ENCODE assay signal across 8 cellular contexts in genomic region chr11:111540921-111541208, GRCh38. TPM values are rescaled to one million over a fixed set of nuclear protein-coding genes. Genes with fewer than 3 reads are reported as not detected.
DNase-seq lines count a peak whose midpoint lies in the region; ATAC-seq, FAIRE-seq and TF ChIP-seq lines count a peak whose summit lies in the region.

No MANE protein-coding gene starts in this region.

- H3K27me3 ChIP-seq in HUES48 (ENCODE audit: control insufficient read depth, insufficient read depth, low read length) = peaks cover 57% of the 10 kb centered on the region
- H3K27me3 ChIP-seq in keratinocyte (ENCODE audit: control insufficient read depth, extremely low read depth, insufficient read depth, low read length) = peaks cover 23% of the 10 kb centered on the region
- H3K27me3 ChIP-seq in spleen (replicated peaks in 1 of 7) = peaks cover 0 to 55% (median 22%) of the 10 kb centered on the region in 7 donors

- H2AFZ ChIP-seq in keratinocyte (ENCODE audit: control insufficient read depth, low read length) = peak overlapping the region; percentile 64

- ATAC-seq in HG03045 (IDR thresholded peaks at IDR 0.05; ENCODE audit: unreplicated experiment) = no peak

- peaks cover 31% of the 10 kb centered on the region for H3K4me1 ChIP-seq in HUES48 (ENCODE audit: control insufficient read depth, insufficient read depth, low read length)
- peaks cover 10% of the 10 kb centered on the region for H3K4me1 ChIP-seq in keratinocyte (ENCODE audit: control insufficient read depth, extremely low read depth, insufficient read depth, low read length)
- peaks cover 0 to 39% (median 28%) of the 10 kb centered on the region in 6 donors for H3K4me1 ChIP-seq in spleen

- H3K9ac ChIP-seq in HUES48 (ENCODE audit: low read depth, low read length) (no peak overlapping the region), keratinocyte (ENCODE audit: control insufficient read depth, extremely low read depth, insufficient read depth, low read length) (peak overlapping the region; percentile 46)

- intact Hi-C loops in spleen (cut with DNase I; ENCODE audit: low total_unique reads) = no loop called here

- dilution Hi-C loops in keratinocyte (cut with MboI; ENCODE audit: extremely low pct_ligation_motif_present, low sequenced_read_pairs) = no loop called here

- DNase-seq in astrocyte of the spinal cord (ENCODE audit: low read depth, low spot score) = no peak
- no peak for DNase-seq in keratinocyte (ENCODE audit: low read depth, low spot score)
- DNase-seq in spleen = no peak
- DNase-seq in NCI-H1436 (lab: John Stamatoyannopoulos, UW) = no peak
- no peak for DNase-seq in NCI-H1694 treated with DMSO at 0.1 percent for 48 hours (lab: John Stamatoyannopoulos, UW)
- DNase-seq in NCI-H1092 (lab: John Stamatoyannopoulos, UW) = no peak

- H3K36me3 ChIP-seq in HUES48 (ENCODE audit: control insufficient read depth, insufficient read depth, low read length) = 0 out of 2 replicates have a peak, but pooled peaks cover 3% of the 10 kb centered on the region
- H3K36me3 ChIP-seq in keratinocyte (ENCODE audit: control insufficient read depth in 2 of 2, extremely low read depth in 1 of 2, insufficient read depth in 2 of 2, low read length in 2 of 2) = no peaks in the 10 kb centered on the region
- peaks cover 0 to 8% (median 0%) of the 10 kb centered on the region in 6 donors for H3K36me3 ChIP-seq in spleen

- no peaks in the 10 kb centered on the region for H4K20me1 ChIP-seq in keratinocyte (ENCODE audit: control insufficient read depth, extremely low read depth, insufficient read depth, low read length)

- H3K27ac ChIP-seq in HUES48 (ENCODE audit: low read depth, low read length) = no peak overlapping the region
- H3K27ac ChIP-seq in keratinocyte (ENCODE audit: control insufficient read depth, insufficient read depth, low read length) = no peak overlapping the region
- peak overlapping the region; percentile 55 to 85 (median 79) for H3K27ac ChIP-seq in spleen

- H3K4me2 ChIP-seq in keratinocyte (ENCODE audit: control insufficient read depth, extremely low read depth, insufficient read depth, low read depth, low read length) = peak overlapping the region; percentile 87

- in situ Hi-C loops in astrocyte of the spinal cord (cut with HindIII; ENCODE audit: low sequenced_read_pairs) = no loop called here

- H3K4me3 ChIP-seq in HUES48 (ENCODE audit: low read depth, low read length) = peak overlapping the region; percentile 72
- H3K4me3 ChIP-seq in astrocyte of the spinal cord (ENCODE audit: low read depth, low read length) = peak overlapping the region; percentile 67
- H3K4me3 ChIP-seq in keratinocyte (ENCODE audit: control insufficient read depth in 2 of 3, extremely low read depth in 1 of 3, insufficient read depth in 2 of 3, low read depth in 1 of 3, low read length in 3 of 3) = peak overlapping the region; percentile 30 to 65 (median 50)
- H3K4me3 ChIP-seq in spleen = peak overlapping the region; percentile 31 to 79 (median 52)

- no peak for FAIRE-seq in keratinocyte (lab: Jason Lieb, UNC)

- no peak for TF ChIP-seq POLR2A in spleen (IDR thresholded peaks at IDR 0.05)

- H3K9me3 ChIP-seq in HUES48 (ENCODE audit: control insufficient read depth, insufficient read depth, low read length) = no peaks in the 10 kb centered on the region
- no peaks in the 10 kb centered on the region for H3K9me3 ChIP-seq in keratinocyte (ENCODE audit: control insufficient read depth, low read depth, low read length)
- H3K9me3 ChIP-seq in spleen = no peaks in the 10 kb centered on the region

- H3K9me1 ChIP-seq in keratinocyte (ENCODE audit: control insufficient read depth, extremely low read depth, insufficient read depth, low read length) = no peaks in the 10 kb centered on the region

- H3K79me2 ChIP-seq in keratinocyte (ENCODE audit: control insufficient read depth, insufficient read depth, low read length) = no peaks in the 10 kb centered on the region

- WGBS in spleen, 5 donors = 0 to 12% (median 2%) methylated on average over 5 to 22 of the region's 22 CpGs

- TF ChIP-seq CTCF in astrocyte of the spinal cord (IDR thresholded peaks at IDR 0.05; ENCODE audit: low read depth, low read length) = no peak
- no peak for TF ChIP-seq CTCF in keratinocyte (optimal IDR thresholded peaks at IDR 0.05 in 1 of 3, IDR thresholded peaks at IDR 0.05 in 1 of 3, conservative IDR thresholded peaks at IDR 0.05 in 1 of 3; ENCODE audit: extremely low read depth in 1 of 3, insufficient read depth in 2 of 3, low read length in 3 of 3)
- TF ChIP-seq CTCF in spleen (IDR thresholded peaks at IDR 0.05 in 8 of 11, conservative IDR thresholded peaks at IDR 0.05 in 3 of 11) = no peak

RNA-seq across cellular contexts. Expression of gene LAYN, which starts 0.3 kb away (rescaled TPM):
- polyA plus RNA-seq in keratinocyte (1.1 to 5.1 TPM (median 3.6 TPM) in 3 replicates), spleen (1 to 10 TPM; 3.1 to 4.7 (median 4.3) TPM)
- polyA plus RNA-seq in keratinocyte (2011; ENCODE audit: low read depth) = 3.4 TPM
- 2.1 and 2.4 TPM in 2 replicates for polyA plus RNA-seq in keratinocyte (2011; cell fraction: cytosol; rRNA removed)
- polyA plus RNA-seq in keratinocyte (2011; cell fraction: nucleus; rRNA removed) = 2.4 and 3.3 TPM in 2 replicates
- 1.9 and 3.8 TPM in 2 replicates for polyA plus RNA-seq in keratinocyte (2012; ENCODE audit: low replicate concordance)
- polyA minus RNA-seq in keratinocyte = 2.4 to 3.6 TPM in 2 of 3 replicates, not detected in the other
- 1.7 TPM for polyA minus RNA-seq in keratinocyte (2011; cell fraction: cytosol; rRNA and poly(A)+ RNA removed)
- polyA minus RNA-seq in keratinocyte (2011; cell fraction: nucleus; rRNA and poly(A)+ RNA removed) = 1.1 and 3.7 TPM in 2 replicates
- total RNA-seq in spleen = 10 to 100 TPM in 5 of 7 donors, 1 to 10 TPM in 2; 7.3 to 14.7 (median 12.9) TPM

RNA-seq across cellular contexts. Expression of gene HOATZ, which starts 26.3 kb away (rescaled TPM):
- polyA plus RNA-seq in keratinocyte = 0.11 TPM in 1 of 3 replicates, not detected in the others
- polyA plus RNA-seq in keratinocyte (2011; ENCODE audit: low read depth) = not detected
- polyA plus RNA-seq in keratinocyte (2011; cell fraction: cytosol; rRNA removed) = not detected in 2 replicates
- polyA plus RNA-seq in keratinocyte (2011; cell fraction: nucleus; rRNA removed) = not detected in 2 replicates
- polyA plus RNA-seq in keratinocyte (2012; ENCODE audit: low replicate concordance) = not detected in 2 replicates
- 0.10 TPM in 1 of 3 replicates, not detected in the others for polyA minus RNA-seq in keratinocyte
- polyA minus RNA-seq in keratinocyte (2011; cell fraction: cytosol; rRNA and poly(A)+ RNA removed) = not detected
- not detected in 2 replicates for polyA minus RNA-seq in keratinocyte (2011; cell fraction: nucleus; rRNA and poly(A)+ RNA removed)
- not detected for total RNA-seq in spleen
- not detected for polyA plus RNA-seq in spleen

RNA-seq across cellular contexts. Expression of gene BTG4, which starts 28.7 kb away (rescaled TPM):
- polyA plus RNA-seq in keratinocyte = 0.07 to 0.13 TPM (median 0.12 TPM) in 3 replicates
- polyA plus RNA-seq in keratinocyte (2011; ENCODE audit: low read depth) = 0.26 TPM
- not detected in 2 replicates for polyA plus RNA-seq in keratinocyte (2011; cell fraction: cytosol; rRNA removed)
- polyA plus RNA-seq in keratinocyte (2011; cell fraction: nucleus; rRNA removed) = 0.37 and 0.39 TPM in 2 replicates
- not detected in 2 replicates for polyA plus RNA-seq in keratinocyte (2012; ENCODE audit: low replicate concordance)
- polyA minus RNA-seq in keratinocyte = not detected in 3 replicates
- not detected for polyA minus RNA-seq in keratinocyte (2011; cell fraction: cytosol; rRNA and poly(A)+ RNA removed)
- not detected in 2 replicates for polyA minus RNA-seq in keratinocyte (2011; cell fraction: nucleus; rRNA and poly(A)+ RNA removed)
- total RNA-seq in spleen = not detected
- polyA plus RNA-seq in spleen = not detected

Comparison
In these comparisons a context has a peak if more than half of its experiments do, and no peak if none do; other contexts are left out.
1. H3K27ac ChIP-seq: peak in spleen (8 of 8); none in HUES48 (single experiment) and keratinocyte (single experiment).
2. Peak in every context shown above with its lines, with median percentiles within 50 percentile points of each other: H3K4me3 ChIP-seq.